11 cellular contexts compared by ENCODE assay signal in genomic region chr17:39617100-39617445, GRCh38. TPM values are rescaled to one million over a fixed set of nuclear protein-coding genes. Genes with fewer than 3 reads are reported as not detected.
A peak's percentile ranks its signal among the peaks of the same experiment; 100 is the strongest.
DNase-seq lines count a peak whose midpoint lies in the region; ATAC-seq, FAIRE-seq and TF ChIP-seq lines count a peak whose summit lies in the region.
"Had no signal": no experiment of that assay in that cellular context is flagged by ENCODE, and none has a peak within 500 bp of the region (broad histone marks: within the 10 kb centered on the region; RNA-seq: fewer than 3 reads in every experiment).

No MANE protein-coding gene starts in this region.

- intact Hi-C loops in transverse colon (cut with DNase I; ENCODE audit: low total_unique reads): no loop called here

- H3K4me3 ChIP-seq in ACC112 (ENCODE audit: low read depth, low read length) (peak overlapping the region; percentile 77), transverse colon (peak overlapping the region in 1 of 4 donors; percentile 44)

- H3K27ac ChIP-seq in ACC112 (ENCODE audit: low read depth, low read length) (no peak overlapping the region), transverse colon (no peak overlapping the region)

- TF ChIP-seq POLR2A in GM12891 (IDR thresholded peaks at IDR 0.05; ENCODE audit: low read depth, low read length) (no peak), transverse colon (IDR thresholded peaks at IDR 0.05) (no peak)

- peak; percentile 47 for FAIRE-seq in GM12891 (lab: Jason Lieb, UNC)

- H3K27ac Mint-ChIP-seq in activated CD8-positive, alpha-beta T cell treated with anti-CD3 and anti-CD28 coated beads, Interleukin-2, amount 10 ng/mL, durations not matched to agents 7 days and 5 days: no peak overlapping the region
- no peak overlapping the region for H3K27ac Mint-ChIP-seq in mesothelial cell of epicardium
- H3K27ac Mint-ChIP-seq: T-helper 1 cell treated with Interleukin-12 subunit alpha and Interleukin-12 subunit beta and Interleukin-4 antibody, amounts not matched to agents 30 μg/mL and 1 μg/mL, for 36 hours had no signal

- CTCF ChIA-PET in activated CD8-positive, alpha-beta T cell treated with anti-CD3 and anti-CD28 coated beads, Interleukin-2, amount 10 ng/mL, durations not matched to agents 7 days and 5 days (lab: Charles Lee): interaction anchor here (1.2 to 2.7 kb wide), 2 partner anchors 18 to 38 kb away, joined by 6 read pairs; no protein-coding TSS in a partner anchor

- H2AFZ ChIP-seq in ACC112 (ENCODE audit: low read length, unreplicated experiment): no peak overlapping the region

- DNase-seq in GM12891 (ENCODE audit: insufficient read length, low spot score) (no peak), mesothelial cell of epicardium (ENCODE audit: low spot score in 2 of 2, unreplicated experiment in 2 of 2) (no peak), transverse colon (no peak), islet precursor cell (no peak)
- DNase-seq in activated CD8-positive, alpha-beta T cell treated with anti-CD3 and anti-CD28 coated beads, Interleukin-2, amount 10 ng/mL, durations not matched to agents 7 days and 5 days: no peak

- TF ChIP-seq CTCF in mesothelial cell of epicardium (IDR thresholded peaks at IDR 0.05; ENCODE audit: unreplicated experiment): no peak
- no peak for TF ChIP-seq CTCF in transverse colon (IDR thresholded peaks at IDR 0.05)

- ATAC-seq in activated CD8-positive, alpha-beta T cell treated with anti-CD3 and anti-CD28 coated beads, Interleukin-2, amount 10 ng/mL, durations not matched to agents 7 days and 5 days: no peak
- ATAC-seq in HG03342 (IDR thresholded peaks at IDR 0.05; ENCODE audit: unreplicated experiment) (no peak), GM21529 (IDR thresholded peaks at IDR 0.05; ENCODE audit: unreplicated experiment) (no peak)

- H3K9me3 ChIP-seq in transverse colon: no peaks in the 10 kb centered on the region

- peaks cover 4% of the 10 kb centered on the region for H3K4me1 Mint-ChIP-seq in activated CD8-positive, alpha-beta T cell treated with anti-CD3 and anti-CD28 coated beads, Interleukin-2, amount 10 ng/mL, durations not matched to agents 7 days and 5 days (ENCODE audit: low read depth)
- peaks cover 1% of the 10 kb centered on the region for H3K4me1 Mint-ChIP-seq in mesothelial cell of epicardium

- H3K4me1 ChIP-seq in ACC112 (ENCODE audit: control insufficient read depth, insufficient read depth, low read length, unreplicated experiment) (no peaks in the 10 kb centered on the region), transverse colon (peaks cover 9 to 15% (median 12%) of the 10 kb centered on the region in 4 donors)

- no peaks in the 10 kb centered on the region for H3K36me3 ChIP-seq in ACC112 (ENCODE audit: insufficient read depth, low read length)
- H3K36me3 ChIP-seq in transverse colon: no peaks in the 10 kb centered on the region

- WGBS in transverse colon (ENCODE audit: low coverage in 1 of 2), 2 donors: 100% methylated on average over 3 of the region's 3 CpGs; no CpG with 5 or more reads in 1 of the 2 donors

- H3K27me3 ChIP-seq in ACC112 (ENCODE audit: insufficient read depth, low read length) (peaks cover 15% of the 10 kb centered on the region; the same call in 1 of the 2 replicates), transverse colon (peaks cover 42% of the 10 kb centered on the region)

- TF ChIP-seq EP300 in transverse colon (IDR thresholded peaks at IDR 0.05; ENCODE audit: low read depth): no peak

- H3K79me2 ChIP-seq in ACC112 (ENCODE audit: control insufficient read depth, insufficient read depth, low read length, unreplicated experiment): no peaks in the 10 kb centered on the region

- H3K36me3 Mint-ChIP-seq in activated CD8-positive, alpha-beta T cell treated with anti-CD3 and anti-CD28 coated beads, Interleukin-2, amount 10 ng/mL, durations not matched to agents 7 days and 5 days (ENCODE audit: low read depth): no peaks in the 10 kb centered on the region
- no peaks in the 10 kb centered on the region for H3K36me3 Mint-ChIP-seq in mesothelial cell of epicardium

- no peaks in the 10 kb centered on the region for H3K9me3 Mint-ChIP-seq in activated CD8-positive, alpha-beta T cell treated with anti-CD3 and anti-CD28 coated beads, Interleukin-2, amount 10 ng/mL, durations not matched to agents 7 days and 5 days (ENCODE audit: insufficient read depth)
- H3K9me3 Mint-ChIP-seq in mesothelial cell of epicardium: no peaks in the 10 kb centered on the region
- H3K9me3 Mint-ChIP-seq: T-helper 1 cell treated with Interleukin-12 subunit alpha and Interleukin-12 subunit beta and Interleukin-4 antibody, amounts not matched to agents 30 μg/mL and 1 μg/mL, for 36 hours had no signal

- H3K4me3 Mint-ChIP-seq in activated CD8-positive, alpha-beta T cell treated with anti-CD3 and anti-CD28 coated beads, Interleukin-2, amount 10 ng/mL, durations not matched to agents 7 days and 5 days: peak overlapping the region; percentile 36
- H3K4me3 Mint-ChIP-seq in mesothelial cell of epicardium: peak overlapping the region; percentile 40

- in situ Hi-C loops in transverse colon (cut with MboI; ENCODE audit: low pct_ligation_motif_present in 1 of 4, low pct_unique_long_range_greater_than_20kb in 1 of 4, low sequenced_read_pairs in 3 of 4): loop anchor here in 1 of 4 donors (10.0 kb wide), 1 partner anchor 138 kb away; no protein-coding TSS in a partner anchor

- POLR2A ChIA-PET in activated CD8-positive, alpha-beta T cell treated with anti-CD3 and anti-CD28 coated beads, Interleukin-2, amount 10 ng/mL, durations not matched to agents 7 days and 5 days (lab: Charles Lee): interaction anchor here (0.7 kb wide), 1 partner anchor 269 kb away, joined by 3 read pairs; no protein-coding TSS in a partner anchor

- H3K27me3 Mint-ChIP-seq in activated CD8-positive, alpha-beta T cell treated with anti-CD3 and anti-CD28 coated beads, Interleukin-2, amount 10 ng/mL, durations not matched to agents 7 days and 5 days (ENCODE audit: low read depth): peaks cover 40% of the 10 kb centered on the region
- H3K27me3 Mint-ChIP-seq in mesothelial cell of epicardium (ENCODE audit: low read depth): peaks cover 91% of the 10 kb centered on the region

TF ChIP-seq in GM12891, 5 proteins besides CTCF, POLR2A, EP300 and RAD21:
- TF ChIP-seq PAX5 (IDR thresholded peaks at IDR 0.05; ENCODE audit: insufficient read depth, low read length, severe bottlenecking): no peak
- no peak for TF ChIP-seq POU2F2 (IDR thresholded peaks at IDR 0.05; ENCODE audit: low read depth, low read length)
- no peak for TF ChIP-seq POLR2AphosphoS5 (IDR thresholded peaks at IDR 0.05; ENCODE audit: low read depth, low read length)
- TF ChIP-seq TAF1 (IDR thresholded peaks at IDR 0.05; ENCODE audit: low read depth, low read length): no peak
- TF ChIP-seq SPI1 (IDR thresholded peaks at IDR 0.05; ENCODE audit: low read depth, low read length): no peak

RNA-seq across cellular contexts. Expression of gene NEUROD2, which starts 9.4 kb away (rescaled TPM):
- polyA plus RNA-seq in GM12891 (2012; ENCODE audit: low read depth, missing spikeins): 0.05 TPM
- not detected for total RNA-seq in activated CD8-positive, alpha-beta T cell treated with anti-CD3 and anti-CD28 coated beads, Interleukin-2, amount 10 ng/mL, durations not matched to agents 7 days and 5 days
- total RNA-seq in mesothelial cell of epicardium (0.09 TPM in 1 of 3 replicates, not detected in the others), transverse colon (not detected)
- total RNA-seq: Daoy, fibroblast of lung had no signal
- polyA plus RNA-seq: fibroblast of lung had no signal

RNA-seq across cellular contexts. Expression of gene PPP1R1B, which starts 9.7 kb away (rescaled TPM):
- not detected for polyA plus RNA-seq in GM12891 (2012; ENCODE audit: low read depth, missing spikeins)
- total RNA-seq in activated CD8-positive, alpha-beta T cell treated with anti-CD3 and anti-CD28 coated beads, Interleukin-2, amount 10 ng/mL, durations not matched to agents 7 days and 5 days: not detected
- total RNA-seq in mesothelial cell of epicardium (0.58 to 0.75 TPM (median 0.75 TPM) in 3 replicates), transverse colon (100 to 1,000 TPM; 125 to 509 (median 223) TPM)
- total RNA-seq: Daoy had no signal

RNA-seq across cellular contexts. Expression of gene STARD3, which starts 19.9 kb away (rescaled TPM):
- 28.1 TPM for polyA plus RNA-seq in GM12891 (2012; ENCODE audit: low read depth, missing spikeins)
- 10 to 100 TPM; 69.0 to 72.1 TPM for total RNA-seq in activated CD8-positive, alpha-beta T cell treated with anti-CD3 and anti-CD28 coated beads, Interleukin-2, amount 10 ng/mL, durations not matched to agents 7 days and 5 days
- total RNA-seq in mesothelial cell of epicardium: 55.6 to 56.6 TPM (median 56.2 TPM) in 3 replicates
- total RNA-seq in transverse colon: 100 to 1,000 TPM in 1 of 4 donors, 10 to 100 TPM in 3; 63.5 to 193 (median 73.2) TPM

RNA-seq across cellular contexts. Expression of gene TCAP, which starts 48.1 kb away (rescaled TPM):
- polyA plus RNA-seq in GM12891 (2012; ENCODE audit: low read depth, missing spikeins): 0.53 TPM
- total RNA-seq in activated CD8-positive, alpha-beta T cell treated with anti-CD3 and anti-CD28 coated beads, Interleukin-2, amount 10 ng/mL, durations not matched to agents 7 days and 5 days: 1 to 10 TPM; 1.3 to 1.8 TPM
- total RNA-seq in mesothelial cell of epicardium (1.6 to 3.0 TPM (median 2.3 TPM) in 3 replicates), transverse colon (1 to 10 TPM in 1 of 4 donors, under 1 TPM in 1, not detected in 2; 0.64 to 1.9 TPM)
- total RNA-seq: Daoy had no signal

RNA-seq across cellular contexts. Expression of gene PNMT, which starts 51.2 kb away (rescaled TPM):
- not detected for polyA plus RNA-seq in GM12891 (2012; ENCODE audit: low read depth, missing spikeins)
- not detected for total RNA-seq in activated CD8-positive, alpha-beta T cell treated with anti-CD3 and anti-CD28 coated beads, Interleukin-2, amount 10 ng/mL, durations not matched to agents 7 days and 5 days
- total RNA-seq in mesothelial cell of epicardium (1.7 to 2.1 TPM (median 1.7 TPM) in 3 replicates), transverse colon (10 to 100 TPM in 1 of 4 donors, 1 to 10 TPM in 2, under 1 TPM in 1; 0.80 to 48.3 (median 1.3) TPM)
- total RNA-seq: Daoy, fibroblast of lung had no signal
- polyA plus RNA-seq: fibroblast of lung had no signal

Comparison
In these comparisons a context has a peak if more than half of its experiments do, and no peak if none do; other contexts are left out.
1. RNA of gene PPP1R1B, which starts 9.7 kb away (total RNA-seq): 125 to 509 TPM in transverse colon; 0.58 to 0.75 TPM in mesothelial cell of epicardium and not detected in activated CD8-positive, alpha-beta T cell treated with anti-CD3 and anti-CD28 coated beads, Interleukin-2, amount 10 ng/mL, durations not matched to agents 7 days and 5 days; every median in the first group is over 10 times any median in the second.